ENCODE assay signal across 8 cellular contexts in genomic region chr11:94973099-94973968, GRCh38. TPM values are rescaled to one million over a fixed set of nuclear protein-coding genes. Genes with fewer than 3 reads are reported as not detected.
DNase-seq lines count a peak whose midpoint lies in the region; ATAC-seq and TF ChIP-seq lines count a peak whose summit lies in the region.

TSS of gene CWC15 (minus strand) at chr11:94973556. CDS start at chr11:94972185, 1,371 bp downstream.
TSS of gene KDM4D (plus strand) at chr11:94973709. CDS start at chr11:94997373, 23,664 bp downstream.

- CTCF ChIA-PET in Panc1 (lab: Charles Lee): interaction anchor here (0.6 to 0.7 kb wide), 2 partner anchors 23 to 94 kb away, joined by 3 to 6 read pairs; partner anchors contain the start of gene SRSF8

- in situ Hi-C loops in Panc1 (cut with HindIII; ENCODE audit: low pct_unique_long_range_greater_than_20kb, low sequenced_read_pairs): no loop called here

- H3K4me1 ChIP-seq in KMS-11 (ENCODE audit: low read depth, poor library complexity, severe bottlenecking) (peaks cover 11% of the 10 kb centered on the region), Panc1 (ENCODE audit: control insufficient read depth, insufficient read depth, low read length) (peaks cover 10% of the 10 kb centered on the region; the same call in 1 of the 2 replicates), esophagus squamous epithelium (peaks cover 6 to 21% (median 12%) of the 10 kb centered on the region in 3 donors), muscle layer of duodenum (ENCODE audit: control insufficient read depth in 1 of 2, insufficient read depth in 2 of 2, low read length in 2 of 2) (peaks cover 6 to 17% of the 10 kb centered on the region in 2 donors)

- peaks cover 16% of the 10 kb centered on the region for H3K4me1 Mint-ChIP-seq in activated T-cell treated with anti-CD3 and anti-CD28 coated beads, Interleukin-2, amount 50 U/mL, for 72 hours (ENCODE audit: low read depth)

- H3K36me3 Mint-ChIP-seq in activated T-cell treated with anti-CD3 and anti-CD28 coated beads, Interleukin-2, amount 50 U/mL, for 72 hours (ENCODE audit: insufficient read depth in 2 of 2): peaks cover 11 to 26% of the 10 kb centered on the region in 2 donors

- no peak within 1 kb of the TSS for H3K4me3 ChIP-seq in KMS-11 (IDR thresholded peaks at IDR 0.05; ENCODE audit: insufficient read depth, low read depth, low read length)
- peak within 1 kb of the TSS; percentile 93 for H3K4me3 ChIP-seq in Panc1 (ENCODE audit: low read depth in 2 of 2, low read length in 2 of 2)
- H3K4me3 ChIP-seq in esophagus squamous epithelium: peak within 1 kb of the TSS; percentile 69 to 97 (median 79)
- peak within 1 kb of the TSS; percentile 90 to 100 for H3K4me3 ChIP-seq in muscle layer of duodenum (ENCODE audit: low read depth in 1 of 2, low read length in 2 of 2)

- TSS peak; percentile 74 for BruUV-seq in Panc1 (replicated peaks; lab: Mats Ljungman, UMichigan)

- H3K27ac ChIP-seq in KMS-11 (peak within 1 kb of the TSS; percentile 60), Panc1 (ENCODE audit: low read length) (peak within 1 kb of the TSS; percentile 99), esophagus squamous epithelium (peak within 1 kb of the TSS; percentile 83 to 94 (median 85)), muscle layer of duodenum (ENCODE audit: low read length) (peak within 1 kb of the TSS; percentile 91)

- peak within 1 kb of the TSS; percentile 98 for H2AFZ ChIP-seq in KMS-11 (ENCODE audit: low read depth)

- peak within 1 kb of the TSS; percentile 81 for H3K9ac ChIP-seq in KMS-11

- peak; percentile 97 for DNase-seq in DMS79 treated with DMSO at 0.1 percent for 48 hours (lab: John Stamatoyannopoulos, UW)
- DNase-seq in Panc1 (ENCODE audit: low read depth, low spot score): peak; percentile 75
- DNase-seq in activated T-cell treated with anti-CD3 and anti-CD28 coated beads, Interleukin-2, amount 50 U/mL, for 72 hours: peak; percentile 94 to 95
- DNase-seq in esophagus squamous epithelium (lab: John Stamatoyannopoulos, UW): peak; percentile 71
- DNase-seq in stimulated activated CD8-positive, alpha-beta memory T cell treated with anti-CD3 and anti-CD28 coated beads, Interleukin-7, amount 100 ng/mL, for 24 hours (ENCODE audit: low read depth): peak; percentile 89

- POLR2A ChIA-PET in Panc1 (lab: Charles Lee): interaction anchor here (0.5 to 0.7 kb wide), 2 partner anchors 24 to 476 kb away, joined by 3 read pairs; no protein-coding TSS in a partner anchor

- H3K27me3 Mint-ChIP-seq in activated T-cell treated with anti-CD3 and anti-CD28 coated beads, Interleukin-2, amount 50 U/mL, for 72 hours (ENCODE audit: low read depth): no peaks in the 10 kb centered on the region

- H3K27me3 ChIP-seq in KMS-11 (ENCODE audit: insufficient read depth, low read depth) (no peaks in the 10 kb centered on the region), Panc1 (ENCODE audit: control insufficient read depth, insufficient read depth, low read length) (no peaks in the 10 kb centered on the region), esophagus squamous epithelium (no peaks in the 10 kb centered on the region), muscle layer of duodenum (ENCODE audit: low read depth, low read length) (no peaks in the 10 kb centered on the region)

- H3K4me3 Mint-ChIP-seq in activated T-cell treated with anti-CD3 and anti-CD28 coated beads, Interleukin-2, amount 50 U/mL, for 72 hours: peak within 1 kb of the TSS; percentile 93 to 99

- WGBS in esophagus squamous epithelium, 2 donors: 0% methylated on average over 31 to 54 of the region's 66 CpGs

- no peaks in the 10 kb centered on the region for H3K9me3 ChIP-seq in Panc1 (ENCODE audit: control insufficient read depth, insufficient read depth, low read depth, low read length)
- no peaks in the 10 kb centered on the region for H3K9me3 ChIP-seq in esophagus squamous epithelium
- H3K9me3 ChIP-seq in muscle layer of duodenum (ENCODE audit: control insufficient read depth in 1 of 2, low read length in 2 of 2): no peaks in the 10 kb centered on the region

- H3K36me3 ChIP-seq in KMS-11 (ENCODE audit: insufficient read depth) (0 out of 2 replicates have a peak, but pooled peaks cover 7% of the 10 kb centered on the region), Panc1 (ENCODE audit: control insufficient read depth, insufficient read depth, low read length) (peaks cover 38% of the 10 kb centered on the region), esophagus squamous epithelium (peaks cover 0 to 37% (median 14%) of the 10 kb centered on the region in 3 donors), muscle layer of duodenum (ENCODE audit: control insufficient read depth in 1 of 2, insufficient read depth in 2 of 2, low read length in 2 of 2) (peaks cover 30 to 35% of the 10 kb centered on the region in 2 donors)

- H3K27ac Mint-ChIP-seq in activated T-cell treated with anti-CD3 and anti-CD28 coated beads, Interleukin-2, amount 50 U/mL, for 72 hours: peak within 1 kb of the TSS; percentile 97

- TF ChIP-seq CTCF in KMS-11 (conservative IDR thresholded peaks at IDR 0.05; ENCODE audit: low read depth, low read length) (no peak), Panc1 (IDR thresholded peaks at IDR 0.05) (no peak), esophagus squamous epithelium (IDR thresholded peaks at IDR 0.05) (peak in 1 of 6 experiments; percentile 31)

- intact Hi-C loops in Panc1 (cut with micrococcal nuclease; ENCODE audit: unreplicated experiment) (loop anchor here (5.0 to 10.0 kb wide), 2 partner anchors 94 to 181 kb away; partner anchors contain the start of gene SRSF8), esophagus squamous epithelium (cut with DNase I) (loop anchor here (10.0 kb wide), 1 partner anchor 349 kb away; no protein-coding TSS in a partner anchor)

- H3K4me2 ChIP-seq in KMS-11: peak within 1 kb of the TSS; percentile 76

- H4K20me1 ChIP-seq in KMS-11 (ENCODE audit: insufficient read depth): no peaks in the 10 kb centered on the region

- peaks cover 17% of the 10 kb centered on the region for H3K79me2 ChIP-seq in KMS-11 (ENCODE audit: insufficient read depth, low read depth)

- ATAC-seq in GM21786 (IDR thresholded peaks at IDR 0.05; ENCODE audit: unreplicated experiment) (peak; percentile 99), Panc1 (peak; percentile 100)
- peak; percentile 99 to 100 for ATAC-seq in activated T-cell treated with anti-CD3 and anti-CD28 coated beads, Interleukin-2, amount 50 U/mL, for 72 hours (replicated peaks in 1 of 2)

- H3K9me3 Mint-ChIP-seq in activated T-cell treated with anti-CD3 and anti-CD28 coated beads, Interleukin-2, amount 50 U/mL, for 72 hours: no peaks in the 10 kb centered on the region

- TF ChIP-seq POLR2A in esophagus squamous epithelium (IDR thresholded peaks at IDR 0.05): peak in 2 of 4 donors; percentile 18 to 56

RNA-seq across cellular contexts. Expression of gene CWC15, which starts in this region (rescaled TPM):
- 58.9 TPM for total RNA-seq in Panc1 (2021; ENCODE audit: unreplicated experiment)
- 45.6 TPM for polyA plus RNA-seq in Panc1 (2012; ENCODE audit: insufficient read length)
- 10 to 100 TPM; 75.1 to 91.4 TPM for total RNA-seq in activated T-cell treated with anti-CD3 and anti-CD28 coated beads, Interleukin-2, amount 50 U/mL, for 72 hours
- total RNA-seq in esophagus squamous epithelium: 10 to 100 TPM; 29.3 to 52.6 (median 37.6) TPM

RNA-seq across cellular contexts. Expression of gene KDM4D, which starts in this region (rescaled TPM):
- 0.87 TPM for total RNA-seq in Panc1 (2021; ENCODE audit: unreplicated experiment)
- 0.36 TPM for polyA plus RNA-seq in Panc1 (2012; ENCODE audit: insufficient read length)
- total RNA-seq in activated T-cell treated with anti-CD3 and anti-CD28 coated beads, Interleukin-2, amount 50 U/mL, for 72 hours: 1 to 10 TPM; 1.4 to 1.8 TPM
- under 1 TPM; 0.38 to 0.83 (median 0.44) TPM for total RNA-seq in esophagus squamous epithelium
